In the genomic region with DNA sequence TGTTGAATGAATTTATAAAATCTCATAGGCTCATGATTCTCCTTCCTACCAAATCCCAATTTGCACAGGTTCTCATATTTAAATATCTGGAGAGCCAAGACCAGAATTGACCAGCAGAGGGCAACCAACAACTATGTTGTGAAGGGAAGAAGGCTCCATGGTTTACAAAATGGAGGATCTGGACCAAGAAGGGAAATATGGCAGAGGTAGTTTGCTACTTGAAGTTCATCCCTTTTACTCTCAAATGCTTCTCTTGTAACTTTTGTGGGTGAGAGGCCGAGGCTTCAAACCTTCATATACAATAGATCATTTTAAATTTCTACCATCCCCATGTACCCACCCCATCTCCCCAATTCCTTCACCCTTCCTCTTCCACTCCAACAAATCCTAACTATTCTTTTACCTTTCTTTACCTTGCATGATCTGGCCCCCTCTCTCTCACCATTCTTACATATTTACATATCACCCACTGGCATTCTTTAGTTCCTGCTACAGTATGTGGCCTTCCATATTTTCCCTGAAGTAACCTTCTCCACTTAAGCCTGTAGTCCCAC, we compare ENCODE assay signal across 1 cellular context.
TF ChIP-seq lines count a peak whose summit lies in the region.

No MANE protein-coding gene starts in this region.

TF ChIP-seq in HepG2, 621 proteins besides CTCF, POLR2A, EP300 and RAD21 (continues in another document):
- TF ChIP-seq HNRNPK (IDR thresholded peaks at IDR 0.05; ENCODE audit: low read depth, low read length, poor library complexity, severe bottlenecking) (peak; percentile 89), ZBTB33 (CRISPR knock-in tag; IDR thresholded peaks at IDR 0.05) (no peak), THAP11 (CRISPR knock-in tag; IDR thresholded peaks at IDR 0.05) (peak; percentile 19; the same call in 1 of the 2 replicates), MEF2D (CRISPR knock-in tag; IDR thresholded peaks at IDR 0.05) (peak; percentile 24; the same call in 1 of the 2 replicates), PRMT3 (CRISPR knock-in tag; IDR thresholded peaks at IDR 0.05; ENCODE audit: borderline replicate concordance, low read depth) (no peak), KLF9 (CRISPR knock-in tag; IDR thresholded peaks at IDR 0.05; ENCODE audit: low read depth) (no peak), GTF2F1 (IDR thresholded peaks at IDR 0.05; ENCODE audit: low read length) (no peak), ZNF12 (CRISPR knock-in tag; IDR thresholded peaks at IDR 0.05) (no peak), STAG1 (CRISPR knock-in tag; IDR thresholded peaks at IDR 0.05) (peak; percentile 88), SMC3 (IDR thresholded peaks at IDR 0.05; ENCODE audit: low read length) (peak; percentile 73), TGIF2 (CRISPR knock-in tag; IDR thresholded peaks at IDR 0.05) (0 out of 2 replicates have a peak, but pooled peaks have one; percentile 26), ZBTB7A (CRISPR knock-in tag; IDR thresholded peaks at IDR 0.05) (no peak), GABPA (IDR thresholded peaks at IDR 0.05; ENCODE audit: low read depth, low read length) (no peak), GABPA (CRISPR knock-in tag; IDR thresholded peaks at IDR 0.05; ENCODE audit: low read depth) (peak; percentile 25; the same call in 1 of the 2 replicates), AHR (CRISPR knock-in tag; IDR thresholded peaks at IDR 0.05) (no peak), ZBTB8A (CRISPR knock-in tag; IDR thresholded peaks at IDR 0.05; ENCODE audit: borderline replicate concordance, low read depth) (no peak), MED1 (CRISPR knock-in tag; IDR thresholded peaks at IDR 0.05) (no peak), ATRX (CRISPR knock-in tag; IDR thresholded peaks at IDR 0.05; ENCODE audit: borderline replicate concordance) (no peak), ZNF780A (CRISPR knock-in tag; IDR thresholded peaks at IDR 0.05) (no peak), ZHX1 (CRISPR knock-in tag; IDR thresholded peaks at IDR 0.05; ENCODE audit: low read depth) (no peak), YY1 (IDR thresholded peaks at IDR 0.05; ENCODE audit: insufficient read depth, insufficient replicate concordance, low read depth, low read length) (peak; percentile 88), BORCS8-MEF2B (CRISPR knock-in tag; IDR thresholded peaks at IDR 0.05) (no peak), SP5 (CRISPR knock-in tag; IDR thresholded peaks at IDR 0.05; ENCODE audit: borderline replicate concordance, low read depth) (no peak), POGZ (CRISPR knock-in tag; IDR thresholded peaks at IDR 0.05) (no peak), CREB1 (IDR thresholded peaks at IDR 0.05) (no peak), CREB1 (CRISPR knock-in tag; IDR thresholded peaks at IDR 0.05) (no peak), NR3C1 (CRISPR knock-in tag; IDR thresholded peaks at IDR 0.05) (no peak), WIZ (CRISPR knock-in tag; IDR thresholded peaks at IDR 0.05) (0 out of 2 replicates have a peak, but pooled peaks have one; percentile 24), KAT8 (CRISPR knock-in tag; IDR thresholded peaks at IDR 0.05) (peak; percentile 84), DPF2 (CRISPR knock-in tag; IDR thresholded peaks at IDR 0.05; ENCODE audit: borderline replicate concordance, low read depth) (no peak), ZNF513 (CRISPR knock-in tag; conservative IDR thresholded peaks at IDR 0.05) (no peak), THAP7 (CRISPR knock-in tag; IDR thresholded peaks at IDR 0.05) (no peak), HNF4G (IDR thresholded peaks at IDR 0.05; ENCODE audit: borderline replicate concordance, low read depth, low read length) (no peak), HNF4G (CRISPR knock-in tag; IDR thresholded peaks at IDR 0.05; ENCODE audit: borderline replicate concordance, low read depth) (no peak), ARID4A (CRISPR knock-in tag; IDR thresholded peaks at IDR 0.05; ENCODE audit: borderline replicate concordance) (no peak), ZNF644 (CRISPR knock-in tag; IDR thresholded peaks at IDR 0.05; ENCODE audit: low read depth) (peak; percentile 96), KLF15 (CRISPR knock-in tag; IDR thresholded peaks at IDR 0.05; ENCODE audit: borderline replicate concordance) (no peak)
- TF ChIP-seq, protein P1, sequence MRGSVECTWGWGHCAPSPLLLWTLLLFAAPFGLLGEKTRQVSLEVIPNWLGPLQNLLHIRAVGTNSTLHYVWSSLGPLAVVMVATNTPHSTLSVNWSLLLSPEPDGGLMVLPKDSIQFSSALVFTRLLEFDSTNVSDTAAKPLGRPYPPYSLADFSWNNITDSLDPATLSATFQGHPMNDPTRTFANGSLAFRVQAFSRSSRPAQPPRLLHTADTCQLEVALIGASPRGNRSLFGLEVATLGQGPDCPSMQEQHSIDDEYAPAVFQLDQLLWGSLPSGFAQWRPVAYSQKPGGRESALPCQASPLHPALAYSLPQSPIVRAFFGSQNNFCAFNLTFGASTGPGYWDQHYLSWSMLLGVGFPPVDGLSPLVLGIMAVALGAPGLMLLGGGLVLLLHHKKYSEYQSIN (CRISPR knock-in tag; IDR thresholded peaks at IDR 0.05; ENCODE audit: borderline replicate concordance) = no peak
- TF ChIP-seq, protein P2, sequence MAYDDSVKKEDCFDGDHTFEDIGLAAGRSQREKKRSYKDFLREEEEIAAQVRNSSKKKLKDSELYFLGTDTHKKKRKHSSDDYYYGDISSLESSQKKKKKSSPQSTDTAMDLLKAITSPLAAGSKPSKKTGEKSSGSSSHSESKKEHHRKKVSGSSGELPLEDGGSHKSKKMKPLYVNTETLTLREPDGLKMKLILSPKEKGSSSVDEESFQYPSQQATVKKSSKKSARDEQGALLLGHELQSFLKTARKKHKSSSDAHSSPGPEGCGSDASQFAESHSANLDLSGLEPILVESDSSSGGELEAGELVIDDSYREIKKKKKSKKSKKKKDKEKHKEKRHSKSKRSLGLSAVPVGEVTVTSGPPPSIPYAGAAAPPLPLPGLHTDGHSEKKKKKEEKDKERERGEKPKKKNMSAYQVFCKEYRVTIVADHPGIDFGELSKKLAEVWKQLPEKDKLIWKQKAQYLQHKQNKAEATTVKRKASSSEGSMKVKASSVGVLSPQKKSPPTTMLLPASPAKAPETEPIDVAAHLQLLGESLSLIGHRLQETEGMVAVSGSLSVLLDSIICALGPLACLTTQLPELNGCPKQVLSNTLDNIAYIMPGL (CRISPR knock-in tag; IDR thresholded peaks at IDR 0.05; ENCODE audit: borderline replicate concordance in 1 of 2, low read depth in 1 of 2) = peak in 1 of 2 experiments; percentile 36; a peak in 1 of 4 replicates
- TF ChIP-seq, protein P3, sequence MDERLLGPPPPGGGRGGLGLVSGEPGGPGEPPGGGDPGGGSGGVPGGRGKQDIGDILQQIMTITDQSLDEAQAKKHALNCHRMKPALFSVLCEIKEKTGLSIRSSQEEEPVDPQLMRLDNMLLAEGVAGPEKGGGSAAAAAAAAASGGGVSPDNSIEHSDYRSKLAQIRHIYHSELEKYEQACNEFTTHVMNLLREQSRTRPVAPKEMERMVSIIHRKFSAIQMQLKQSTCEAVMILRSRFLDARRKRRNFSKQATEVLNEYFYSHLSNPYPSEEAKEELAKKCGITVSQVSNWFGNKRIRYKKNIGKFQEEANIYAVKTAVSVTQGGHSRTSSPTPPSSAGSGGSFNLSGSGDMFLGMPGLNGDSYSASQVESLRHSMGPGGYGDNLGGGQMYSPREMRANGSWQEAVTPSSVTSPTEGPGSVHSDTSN (CRISPR knock-in tag; IDR thresholded peaks at IDR 0.05) = no peak
- TF ChIP-seq, protein P4, sequence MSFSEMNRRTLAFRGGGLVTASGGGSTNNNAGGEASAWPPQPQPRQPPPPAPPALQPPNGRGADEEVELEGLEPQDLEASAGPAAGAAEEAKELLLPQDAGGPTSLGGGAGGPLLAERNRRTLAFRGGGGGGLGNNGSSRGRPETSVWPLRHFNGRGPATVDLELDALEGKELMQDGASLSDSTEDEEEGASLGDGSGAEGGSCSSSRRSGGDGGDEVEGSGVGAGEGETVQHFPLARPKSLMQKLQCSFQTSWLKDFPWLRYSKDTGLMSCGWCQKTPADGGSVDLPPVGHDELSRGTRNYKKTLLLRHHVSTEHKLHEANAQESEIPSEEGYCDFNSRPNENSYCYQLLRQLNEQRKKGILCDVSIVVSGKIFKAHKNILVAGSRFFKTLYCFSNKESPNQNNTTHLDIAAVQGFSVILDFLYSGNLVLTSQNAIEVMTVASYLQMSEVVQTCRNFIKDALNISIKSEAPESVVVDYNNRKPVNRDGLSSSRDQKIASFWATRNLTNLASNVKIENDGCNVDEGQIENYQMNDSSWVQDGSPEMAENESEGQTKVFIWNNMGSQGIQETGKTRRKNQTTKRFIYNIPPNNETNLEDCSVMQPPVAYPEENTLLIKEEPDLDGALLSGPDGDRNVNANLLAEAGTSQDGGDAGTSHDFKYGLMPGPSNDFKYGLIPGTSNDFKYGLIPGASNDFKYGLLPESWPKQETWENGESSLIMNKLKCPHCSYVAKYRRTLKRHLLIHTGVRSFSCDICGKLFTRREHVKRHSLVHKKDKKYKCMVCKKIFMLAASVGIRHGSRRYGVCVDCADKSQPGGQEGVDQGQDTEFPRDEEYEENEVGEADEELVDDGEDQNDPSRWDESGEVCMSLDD (CRISPR knock-in tag; IDR thresholded peaks at IDR 0.05; ENCODE audit: borderline replicate concordance) = no peak
- TF ChIP-seq, protein P5, sequence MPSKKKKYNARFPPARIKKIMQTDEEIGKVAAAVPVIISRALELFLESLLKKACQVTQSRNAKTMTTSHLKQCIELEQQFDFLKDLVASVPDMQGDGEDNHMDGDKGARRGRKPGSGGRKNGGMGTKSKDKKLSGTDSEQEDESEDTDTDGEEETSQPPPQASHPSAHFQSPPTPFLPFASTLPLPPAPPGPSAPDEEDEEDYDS (CRISPR knock-in tag; IDR thresholded peaks at IDR 0.05) = no peak
